16 cellular contexts compared by ENCODE assay signal in the genomic region with DNA sequence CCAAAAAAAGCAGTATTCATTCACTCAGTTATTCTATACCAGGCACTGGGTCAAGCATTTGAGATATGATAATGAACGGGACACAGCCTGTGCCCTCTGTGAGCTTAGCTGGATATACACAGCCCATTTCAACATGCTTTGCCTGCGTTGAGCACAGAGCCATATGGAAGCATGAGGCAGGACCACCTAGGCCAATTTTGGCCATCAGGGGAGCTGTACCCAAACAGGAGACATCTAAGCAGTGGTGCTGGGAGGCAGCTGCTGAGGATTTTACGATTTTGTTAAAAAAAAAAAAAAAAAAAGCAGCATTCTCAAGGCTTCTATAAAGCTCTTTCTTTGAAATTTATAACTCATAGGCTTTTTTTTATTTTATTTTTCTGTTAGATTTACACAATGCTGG.
DNase-seq lines count a peak whose midpoint lies in the region; ATAC-seq, FAIRE-seq and TF ChIP-seq lines count a peak whose summit lies in the region.
"Had no signal": no experiment of that assay in that cellular context is flagged by ENCODE, and none has a peak within 500 bp of the region (broad histone marks: within the 10 kb centered on the region; RNA-seq: fewer than 3 reads in every experiment).

No MANE protein-coding gene starts in this region.

- no TSS peak for BruUV-seq in HepG2 (replicated peaks; lab: Mats Ljungman, UMichigan)

- H3K4me1 Mint-ChIP-seq in glutamatergic neuron (ENCODE audit: low read depth, unreplicated experiment): peaks cover 7% of the 10 kb centered on the region

- H3K4me3 ChIP-seq in HepG2 (replicated peaks in 1 of 3; ENCODE audit: insufficient read depth in 1 of 3, low read depth in 2 of 3, low read length in 3 of 3) (no peak overlapping the region), right lobe of liver (no peak overlapping the region), RWPE2 (ENCODE audit: severe bottlenecking) (no peak overlapping the region)

- CTCF ChIA-PET in HepG2 (lab: Yijun Ruan, JAX; ENCODE audit: low intra/inter-chr PET ratio, low total read pairs): no interaction called here

- FAIRE-seq in HepG2 (lab: Jason Lieb, UNC): no peak
- FAIRE-seq: HTR-8/SVneo had no signal

- H2AFZ ChIP-seq in HepG2 (ENCODE audit: low read length): no peak overlapping the region

- TF ChIP-seq POLR2A in HepG2 (IDR thresholded peaks at IDR 0.05; ENCODE audit: insufficient read depth in 1 of 2, low read depth in 2 of 2, low read length in 2 of 2): no peak
- TF ChIP-seq POLR2A in right lobe of liver (IDR thresholded peaks at IDR 0.05): no peak

- H3K27me3 Mint-ChIP-seq in glutamatergic neuron (ENCODE audit: unreplicated experiment): peaks cover 3% of the 10 kb centered on the region
- H3K27me3 Mint-ChIP-seq: brain had no signal

- H3K9me3 Mint-ChIP-seq in glutamatergic neuron (ENCODE audit: unreplicated experiment): peaks cover 3% of the 10 kb centered on the region
- H3K9me3 Mint-ChIP-seq: mesothelial cell of epicardium had no signal

- 52% methylated on average over 3 of the region's 3 CpGs for WGBS in HepG2 (ENCODE audit: low lambda C conversion rate)
- 88% methylated on average over 3 of the region's 3 CpGs for WGBS in right lobe of liver (ENCODE audit: insufficient coverage, low coverage, low lambda C conversion rate, missing lambda C conversion rate)

- no peak for TF ChIP-seq RAD21 in HepG2 (CRISPR knock-in tag; IDR thresholded peaks at IDR 0.05)

- in situ Hi-C loops in HepG2 (cut with HindIII; ENCODE audit: extremely low pct_ligation_motif_present, low pct_unique_long_range_greater_than_20kb): no loop called here

- TF ChIP-seq CTCF in HepG2 (CRISPR knock-in tag; IDR thresholded peaks at IDR 0.05) (no peak), right lobe of liver (IDR thresholded peaks at IDR 0.05) (no peak), RWPE2 (IDR thresholded peaks at IDR 0.05; ENCODE audit: poor library complexity, severe bottlenecking) (peak; percentile 9), glutamatergic neuron (IDR thresholded peaks at IDR 0.05; ENCODE audit: partially characterized antibody, unreplicated experiment) (peak; percentile 19)

- intact Hi-C loops in HepG2 (cut with micrococcal nuclease; ENCODE audit: unreplicated experiment) (no loop called here), right lobe of liver (cut with DNase I) (no loop called here)

- no peak overlapping the region for H3K27ac Mint-ChIP-seq in glutamatergic neuron (ENCODE audit: unreplicated experiment)
- H3K27ac Mint-ChIP-seq: mesothelial cell of epicardium had no signal

- no peak overlapping the region for H3K9ac ChIP-seq in HepG2 (ENCODE audit: insufficient read depth, low read depth, low read length)

- POLR2A ChIA-PET in HepG2 (lab: Yijun Ruan, JAX): no interaction called here

- no peak overlapping the region for H3K4me2 ChIP-seq in HepG2 (ENCODE audit: low read depth, low read length)

- H3K9me3 ChIP-seq in HepG2 (ENCODE audit: low read length): no peaks in the 10 kb centered on the region
- H3K9me3 ChIP-seq in right lobe of liver: no peaks in the 10 kb centered on the region
- H3K9me3 ChIP-seq in RWPE2 (ENCODE audit: severe bottlenecking): no peaks in the 10 kb centered on the region

- no peak for TF ChIP-seq EP300 in HepG2 (IDR thresholded peaks at IDR 0.05; ENCODE audit: low read depth in 2 of 2, low read length in 2 of 2)
- no peak for TF ChIP-seq EP300 in HepG2 (CRISPR knock-in tag; IDR thresholded peaks at IDR 0.05; ENCODE audit: borderline replicate concordance)

- no peaks in the 10 kb centered on the region for H3K36me3 Mint-ChIP-seq in glutamatergic neuron (ENCODE audit: unreplicated experiment)

- H3K4me1 ChIP-seq in HepG2 (ENCODE audit: insufficient read depth, low read length) (no peaks in the 10 kb centered on the region), right lobe of liver (no peaks in the 10 kb centered on the region), RWPE2 (ENCODE audit: insufficient read depth, poor library complexity, severe bottlenecking) (no peaks in the 10 kb centered on the region)

- H3K4me3 Mint-ChIP-seq in glutamatergic neuron (ENCODE audit: unreplicated experiment): no peak overlapping the region
- H3K4me3 Mint-ChIP-seq: brain, mesothelial cell of epicardium had no signal

- ATAC-seq in HepG2 (peak; percentile 85), right lobe of liver (no peak), RWPE2 (ENCODE audit: low read depth) (no peak), GM18873 (IDR thresholded peaks at IDR 0.05; ENCODE audit: low FRiP score, unreplicated experiment) (no peak), HG02798 (IDR thresholded peaks at IDR 0.05; ENCODE audit: poor library complexity, unreplicated experiment) (no peak), HG03139 (IDR thresholded peaks at IDR 0.05; ENCODE audit: unreplicated experiment) (no peak)

- H3K79me2 ChIP-seq in HepG2 (ENCODE audit: insufficient read depth, low read length): no peaks in the 10 kb centered on the region

- no peaks in the 10 kb centered on the region for H4K20me1 ChIP-seq in HepG2 (ENCODE audit: insufficient read depth, low read length)

- DNase-seq in HepG2 (ENCODE audit: low spot score) (peak; percentile 30), right lobe of liver (no peak), RWPE2 (ENCODE audit: low spot score) (no peak), glutamatergic neuron (peak; percentile 24)
- DNase-seq in activated effector memory CD4-positive, alpha-beta T cell treated with Interleukin-2 at 50 U/mL for 16 hours: no peak
- DNase-seq: AML-193; effector CD8-positive, alpha-beta T cell; foreskin melanocyte; NCI-H1105 had no signal

- no peak overlapping the region for H3K27ac ChIP-seq in HepG2 (ENCODE audit: extremely low read length, insufficient read depth, low read length)
- H3K27ac ChIP-seq in right lobe of liver: no peak overlapping the region
- no peak overlapping the region for H3K27ac ChIP-seq in RWPE2 (ENCODE audit: poor library complexity, severe bottlenecking)
- H3K27ac ChIP-seq: VCaP had no signal

- no peaks in the 10 kb centered on the region for H3K27me3 ChIP-seq in HepG2 (ENCODE audit: control insufficient read depth in 1 of 2, insufficient read depth in 2 of 2, low read length in 2 of 2)
- no peaks in the 10 kb centered on the region for H3K27me3 ChIP-seq in right lobe of liver
- no peaks in the 10 kb centered on the region for H3K27me3 ChIP-seq in RWPE2 (ENCODE audit: insufficient read depth, poor library complexity, severe bottlenecking)

- no peaks in the 10 kb centered on the region for H3K36me3 ChIP-seq in HepG2 (replicated peaks in 1 of 2; ENCODE audit: control insufficient read depth in 1 of 2, insufficient read depth in 2 of 2, low read length in 2 of 2)
- no peaks in the 10 kb centered on the region for H3K36me3 ChIP-seq in right lobe of liver
- H3K36me3 ChIP-seq in RWPE2 (ENCODE audit: low read depth): no peaks in the 10 kb centered on the region

TF ChIP-seq in HepG2, 621 proteins besides CTCF, POLR2A, EP300 and RAD21 (continues in another document):
- no peak for TF ChIP-seq MED13 (CRISPR knock-in tag; IDR thresholded peaks at IDR 0.05)
- TF ChIP-seq GLI4 (CRISPR knock-in tag; IDR thresholded peaks at IDR 0.05; ENCODE audit: borderline replicate concordance): no peak
- TF ChIP-seq TBX2 (CRISPR knock-in tag; IDR thresholded peaks at IDR 0.05; ENCODE audit: borderline replicate concordance): no peak
- no peak for TF ChIP-seq GZF1 (CRISPR knock-in tag; IDR thresholded peaks at IDR 0.05)
- no peak for TF ChIP-seq ZNF614 (CRISPR knock-in tag; IDR thresholded peaks at IDR 0.05; ENCODE audit: borderline replicate concordance)
- TF ChIP-seq CCAR2 (optimal IDR thresholded peaks at IDR 0.05; ENCODE audit: low read depth, low read length): no peak
- TF ChIP-seq ZNF563 (CRISPR knock-in tag; IDR thresholded peaks at IDR 0.05): no peak
- TF ChIP-seq, protein P1, sequence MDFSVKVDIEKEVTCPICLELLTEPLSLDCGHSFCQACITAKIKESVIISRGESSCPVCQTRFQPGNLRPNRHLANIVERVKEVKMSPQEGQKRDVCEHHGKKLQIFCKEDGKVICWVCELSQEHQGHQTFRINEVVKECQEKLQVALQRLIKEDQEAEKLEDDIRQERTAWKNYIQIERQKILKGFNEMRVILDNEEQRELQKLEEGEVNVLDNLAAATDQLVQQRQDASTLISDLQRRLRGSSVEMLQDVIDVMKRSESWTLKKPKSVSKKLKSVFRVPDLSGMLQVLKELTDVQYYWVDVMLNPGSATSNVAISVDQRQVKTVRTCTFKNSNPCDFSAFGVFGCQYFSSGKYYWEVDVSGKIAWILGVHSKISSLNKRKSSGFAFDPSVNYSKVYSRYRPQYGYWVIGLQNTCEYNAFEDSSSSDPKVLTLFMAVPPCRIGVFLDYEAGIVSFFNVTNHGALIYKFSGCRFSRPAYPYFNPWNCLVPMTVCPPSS (IDR thresholded peaks at IDR 0.05): no peak
- no peak for TF ChIP-seq GATAD1 (CRISPR knock-in tag; IDR thresholded peaks at IDR 0.05)
- TF ChIP-seq ZSCAN30 (CRISPR knock-in tag; IDR thresholded peaks at IDR 0.05): no peak
- no peak for TF ChIP-seq REL (CRISPR knock-in tag; conservative IDR thresholded peaks at IDR 0.05)
- TF ChIP-seq, protein P2, sequence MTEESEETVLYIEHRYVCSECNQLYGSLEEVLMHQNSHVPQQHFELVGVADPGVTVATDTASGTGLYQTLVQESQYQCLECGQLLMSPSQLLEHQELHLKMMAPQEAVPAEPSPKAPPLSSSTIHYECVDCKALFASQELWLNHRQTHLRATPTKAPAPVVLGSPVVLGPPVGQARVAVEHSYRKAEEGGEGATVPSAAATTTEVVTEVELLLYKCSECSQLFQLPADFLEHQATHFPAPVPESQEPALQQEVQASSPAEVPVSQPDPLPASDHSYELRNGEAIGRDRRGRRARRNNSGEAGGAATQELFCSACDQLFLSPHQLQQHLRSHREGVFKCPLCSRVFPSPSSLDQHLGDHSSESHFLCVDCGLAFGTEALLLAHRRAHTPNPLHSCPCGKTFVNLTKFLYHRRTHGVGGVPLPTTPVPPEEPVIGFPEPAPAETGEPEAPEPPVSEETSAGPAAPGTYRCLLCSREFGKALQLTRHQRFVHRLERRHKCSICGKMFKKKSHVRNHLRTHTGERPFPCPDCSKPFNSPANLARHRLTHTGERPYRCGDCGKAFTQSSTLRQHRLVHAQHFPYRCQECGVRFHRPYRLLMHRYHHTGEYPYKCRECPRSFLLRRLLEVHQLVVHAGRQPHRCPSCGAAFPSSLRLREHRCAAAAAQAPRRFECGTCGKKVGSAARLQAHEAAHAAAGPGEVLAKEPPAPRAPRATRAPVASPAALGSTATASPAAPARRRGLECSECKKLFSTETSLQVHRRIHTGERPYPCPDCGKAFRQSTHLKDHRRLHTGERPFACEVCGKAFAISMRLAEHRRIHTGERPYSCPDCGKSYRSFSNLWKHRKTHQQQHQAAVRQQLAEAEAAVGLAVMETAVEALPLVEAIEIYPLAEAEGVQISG (CRISPR knock-in tag; IDR thresholded peaks at IDR 0.05): no peak
- TF ChIP-seq ZNF572 (CRISPR knock-in tag; IDR thresholded peaks at IDR 0.05): no peak
- TF ChIP-seq KDM6A (CRISPR knock-in tag; IDR thresholded peaks at IDR 0.05; ENCODE audit: low read depth): no peak

Comparison
In these comparisons a context has a peak if more than half of its experiments do, and no peak if none do; other contexts are left out.
1. DNase-seq: peak in HepG2 (single experiment) and glutamatergic neuron (single experiment); none in right lobe of liver (0 of 3), RWPE2 (single experiment) and activated effector memory CD4-positive, alpha-beta T cell treated with Interleukin-2 at 50 U/mL for 16 hours (single experiment).
2. CTCF ChIP-seq: peak in RWPE2 (single experiment) and glutamatergic neuron (single experiment); none in HepG2 (single experiment) and right lobe of liver (0 of 4).